18 cellular contexts compared by ENCODE assay signal in genomic region chr20:48163521-48163920, GRCh38.
"Had no signal": no experiment of that assay in that cellular context is flagged by ENCODE, and none has a peak within 500 bp of the region (broad histone marks: within the 10 kb centered on the region; RNA-seq: fewer than 3 reads in every experiment).

No MANE protein-coding gene starts in this region.

- H3K27me3 ChIP-seq: neutrophil, right atrium auricular region, transverse colon had no signal

- H3K4me3 ChIP-seq: dorsolateral prefrontal cortex, heart left ventricle, right atrium auricular region, stomach, thoracic aorta, transverse colon had no signal

- H3K27ac ChIP-seq: dorsolateral prefrontal cortex, heart left ventricle, neutrophil, right atrium auricular region, stomach, thoracic aorta, transverse colon had no signal

- H3K36me3 ChIP-seq: heart left ventricle, neutrophil, right atrium auricular region, stomach, thoracic aorta, transverse colon had no signal

- H3K9me3 ChIP-seq: heart left ventricle, neutrophil, right atrium auricular region, stomach, thoracic aorta, transverse colon had no signal

- H3K4me1 ChIP-seq: heart left ventricle, right atrium auricular region, stomach, transverse colon had no signal

- DNase-seq: cortex of kidney; dorsolateral prefrontal cortex; effector CD8-positive, alpha-beta T cell; heart left ventricle; hippocampal formation; kidney glomerular epithelial cell; mesendoderm; naive B cell; nephron progenitor cell; small intestine; stimulated activated CD4-positive, alpha-beta T cell treated with anti-CD3 and anti-CD28 coated beads, Interleukin-12 subunit alpha, Interleukin-12 subunit beta, amount 100 ng/mL, for 4 hours; stimulated activated naive CD4-positive, alpha-beta T cell; stomach; substantia nigra; transverse colon had no signal
